In genomic region chr2:201152517-201152916, GRCh38 we compare ENCODE assay signal across 1 cellular context.
TF ChIP-seq lines count a peak whose summit lies in the region.

No MANE protein-coding gene starts in this region.

TF ChIP-seq in K562, 482 proteins besides CTCF, POLR2A, EP300 and RAD21:
- no peak for TF ChIP-seq ZNF311 (CRISPR knock-in tag; IDR thresholded peaks at IDR 0.05)
- no peak for TF ChIP-seq NCOA4 (IDR thresholded peaks at IDR 0.05; ENCODE audit: partially characterized antibody)
- TF ChIP-seq ATF7 (IDR thresholded peaks at IDR 0.05), result no peak
- TF ChIP-seq ZKSCAN8 (CRISPR knock-in tag; IDR thresholded peaks at IDR 0.05), result no peak
- TF ChIP-seq ZNF408 (CRISPR knock-in tag; IDR thresholded peaks at IDR 0.05; ENCODE audit: low read depth), result no peak
- TF ChIP-seq ZNF174 (CRISPR knock-in tag; IDR thresholded peaks at IDR 0.05), result no peak
- TF ChIP-seq NCOR1 (IDR thresholded peaks at IDR 0.05), result no peak
- no peak for TF ChIP-seq ZBED1 (IDR thresholded peaks at IDR 0.05)
- TF ChIP-seq SMAD2 (IDR thresholded peaks at IDR 0.05; ENCODE audit: low read depth, low read length), result no peak
- TF ChIP-seq SIRT6 (IDR thresholded peaks at IDR 0.05; ENCODE audit: low read depth, low read length), result no peak
- no peak for TF ChIP-seq FUS (optimal IDR thresholded peaks at IDR 0.05; ENCODE audit: low read depth, low read length)
- no peak for TF ChIP-seq ZBTB1 (CRISPR knock-in tag; IDR thresholded peaks at IDR 0.05; ENCODE audit: borderline replicate concordance, low read depth)
- TF ChIP-seq, protein P1, sequence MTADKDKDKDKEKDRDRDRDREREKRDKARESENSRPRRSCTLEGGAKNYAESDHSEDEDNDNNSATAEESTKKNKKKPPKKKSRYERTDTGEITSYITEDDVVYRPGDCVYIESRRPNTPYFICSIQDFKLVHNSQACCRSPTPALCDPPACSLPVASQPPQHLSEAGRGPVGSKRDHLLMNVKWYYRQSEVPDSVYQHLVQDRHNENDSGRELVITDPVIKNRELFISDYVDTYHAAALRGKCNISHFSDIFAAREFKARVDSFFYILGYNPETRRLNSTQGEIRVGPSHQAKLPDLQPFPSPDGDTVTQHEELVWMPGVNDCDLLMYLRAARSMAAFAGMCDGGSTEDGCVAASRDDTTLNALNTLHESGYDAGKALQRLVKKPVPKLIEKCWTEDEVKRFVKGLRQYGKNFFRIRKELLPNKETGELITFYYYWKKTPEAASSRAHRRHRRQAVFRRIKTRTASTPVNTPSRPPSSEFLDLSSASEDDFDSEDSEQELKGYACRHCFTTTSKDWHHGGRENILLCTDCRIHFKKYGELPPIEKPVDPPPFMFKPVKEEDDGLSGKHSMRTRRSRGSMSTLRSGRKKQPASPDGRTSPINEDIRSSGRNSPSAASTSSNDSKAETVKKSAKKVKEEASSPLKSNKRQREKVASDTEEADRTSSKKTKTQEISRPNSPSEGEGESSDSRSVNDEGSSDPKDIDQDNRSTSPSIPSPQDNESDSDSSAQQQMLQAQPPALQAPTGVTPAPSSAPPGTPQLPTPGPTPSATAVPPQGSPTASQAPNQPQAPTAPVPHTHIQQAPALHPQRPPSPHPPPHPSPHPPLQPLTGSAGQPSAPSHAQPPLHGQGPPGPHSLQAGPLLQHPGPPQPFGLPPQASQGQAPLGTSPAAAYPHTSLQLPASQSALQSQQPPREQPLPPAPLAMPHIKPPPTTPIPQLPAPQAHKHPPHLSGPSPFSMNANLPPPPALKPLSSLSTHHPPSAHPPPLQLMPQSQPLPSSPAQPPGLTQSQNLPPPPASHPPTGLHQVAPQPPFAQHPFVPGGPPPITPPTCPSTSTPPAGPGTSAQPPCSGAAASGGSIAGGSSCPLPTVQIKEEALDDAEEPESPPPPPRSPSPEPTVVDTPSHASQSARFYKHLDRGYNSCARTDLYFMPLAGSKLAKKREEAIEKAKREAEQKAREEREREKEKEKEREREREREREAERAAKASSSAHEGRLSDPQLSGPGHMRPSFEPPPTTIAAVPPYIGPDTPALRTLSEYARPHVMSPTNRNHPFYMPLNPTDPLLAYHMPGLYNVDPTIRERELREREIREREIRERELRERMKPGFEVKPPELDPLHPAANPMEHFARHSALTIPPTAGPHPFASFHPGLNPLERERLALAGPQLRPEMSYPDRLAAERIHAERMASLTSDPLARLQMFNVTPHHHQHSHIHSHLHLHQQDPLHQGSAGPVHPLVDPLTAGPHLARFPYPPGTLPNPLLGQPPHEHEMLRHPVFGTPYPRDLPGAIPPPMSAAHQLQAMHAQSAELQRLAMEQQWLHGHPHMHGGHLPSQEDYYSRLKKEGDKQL (CRISPR knock-in tag; IDR thresholded peaks at IDR 0.05; ENCODE audit: borderline replicate concordance), result no peak
- no peak for TF ChIP-seq RFX7 (CRISPR knock-in tag; IDR thresholded peaks at IDR 0.05)
- TF ChIP-seq, protein P2, sequence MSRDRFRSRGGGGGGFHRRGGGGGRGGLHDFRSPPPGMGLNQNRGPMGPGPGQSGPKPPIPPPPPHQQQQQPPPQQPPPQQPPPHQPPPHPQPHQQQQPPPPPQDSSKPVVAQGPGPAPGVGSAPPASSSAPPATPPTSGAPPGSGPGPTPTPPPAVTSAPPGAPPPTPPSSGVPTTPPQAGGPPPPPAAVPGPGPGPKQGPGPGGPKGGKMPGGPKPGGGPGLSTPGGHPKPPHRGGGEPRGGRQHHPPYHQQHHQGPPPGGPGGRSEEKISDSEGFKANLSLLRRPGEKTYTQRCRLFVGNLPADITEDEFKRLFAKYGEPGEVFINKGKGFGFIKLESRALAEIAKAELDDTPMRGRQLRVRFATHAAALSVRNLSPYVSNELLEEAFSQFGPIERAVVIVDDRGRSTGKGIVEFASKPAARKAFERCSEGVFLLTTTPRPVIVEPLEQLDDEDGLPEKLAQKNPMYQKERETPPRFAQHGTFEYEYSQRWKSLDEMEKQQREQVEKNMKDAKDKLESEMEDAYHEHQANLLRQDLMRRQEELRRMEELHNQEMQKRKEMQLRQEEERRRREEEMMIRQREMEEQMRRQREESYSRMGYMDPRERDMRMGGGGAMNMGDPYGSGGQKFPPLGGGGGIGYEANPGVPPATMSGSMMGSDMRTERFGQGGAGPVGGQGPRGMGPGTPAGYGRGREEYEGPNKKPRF (IDR thresholded peaks at IDR 0.05; ENCODE audit: low read depth, low read length), result no peak
- no peak for TF ChIP-seq ZNF589 (CRISPR knock-in tag; IDR thresholded peaks at IDR 0.05; ENCODE audit: low read depth)
- no peak for TF ChIP-seq ZNF764 (CRISPR knock-in tag; IDR thresholded peaks at IDR 0.05; ENCODE audit: low read depth)
- no peak for TF ChIP-seq EHMT2 (IDR thresholded peaks at IDR 0.05)
- TF ChIP-seq ZNF583 (CRISPR knock-in tag; IDR thresholded peaks at IDR 0.05), result no peak
- TF ChIP-seq SMAD3 (CRISPR knock-in tag; conservative IDR thresholded peaks at IDR 0.05), result no peak
